ENCODE assay signal across 1 cellular context in genomic region chr2:229408982-229409381, GRCh38.
TF ChIP-seq lines count a peak whose summit lies in the region.

No MANE protein-coding gene starts in this region.

TF ChIP-seq in HEK293, 187 proteins besides CTCF, POLR2A, EP300 and RAD21 (continued from another document):
- TF ChIP-seq ZSCAN18 (tag by site-specific recombination; IDR thresholded peaks at IDR 0.05): no peak
- no peak for TF ChIP-seq SP2 (tag by site-specific recombination; IDR thresholded peaks at IDR 0.05)
- no peak for TF ChIP-seq ZNF560 (tag by site-specific recombination; IDR thresholded peaks at IDR 0.05; ENCODE audit: borderline replicate concordance)
- TF ChIP-seq ZFP41 (tag by site-specific recombination; IDR thresholded peaks at IDR 0.05; ENCODE audit: borderline replicate concordance): no peak
- no peak for TF ChIP-seq SCRT2 (tag by site-specific recombination; IDR thresholded peaks at IDR 0.05)
- no peak for TF ChIP-seq ZNF501 (tag by site-specific recombination; IDR thresholded peaks at IDR 0.05)
- no peak for TF ChIP-seq FEZF1 (tag by site-specific recombination; IDR thresholded peaks at IDR 0.05)
